Comparison of ENCODE assay signal across 24 cellular contexts in genomic region chr3:167811071-167811470, GRCh38.
"Had no signal": no experiment of that assay in that cellular context is flagged by ENCODE, and none has a peak within 500 bp of the region (broad histone marks: within the 10 kb centered on the region; RNA-seq: fewer than 3 reads in every experiment).

No MANE protein-coding gene starts in this region.

- H3K4me3 Mint-ChIP-seq: activated CD4-positive, alpha-beta T cell treated with anti-CD3 and anti-CD28 coated beads, Interleukin-2, amount 10 ng/mL, durations not matched to agents 7 days and 5 days; activated CD8-positive, alpha-beta memory T cell treated with anti-CD3 and anti-CD28 coated beads, Interleukin-2, amount 10 ng/mL, durations not matched to agents 7 days and 5 days; activated CD8-positive, alpha-beta T cell treated with anti-CD3 and anti-CD28 coated beads for 36 hours; activated naive CD4-positive, alpha-beta T cell treated with anti-CD3 and anti-CD28 coated beads, Interleukin-2, amount 50 U/mL, for 24 hours had no signal

- H3K27me3 Mint-ChIP-seq: activated CD4-positive, alpha-beta T cell treated with anti-CD3 and anti-CD28 coated beads, Interleukin-2, amount 10 ng/mL, durations not matched to agents 7 days and 5 days; activated CD8-positive, alpha-beta memory T cell treated with anti-CD3 and anti-CD28 coated beads, Interleukin-2, amount 10 ng/mL, durations not matched to agents 7 days and 5 days; activated CD8-positive, alpha-beta T cell treated with anti-CD3 and anti-CD28 coated beads for 36 hours; activated naive CD4-positive, alpha-beta T cell treated with anti-CD3 and anti-CD28 coated beads, Interleukin-2, amount 50 U/mL, for 24 hours had no signal

- H3K36me3 ChIP-seq: gastroesophageal sphincter, spleen, tibial nerve, WERI-Rb-1 had no signal

- H3K4me3 ChIP-seq: gastroesophageal sphincter, mucosa of descending colon, spleen, tibial nerve had no signal

- DNase-seq: activated CD4-positive, alpha-beta T cell treated with anti-CD3 and anti-CD28 coated beads, Interleukin-2, amount 10 ng/mL, durations not matched to agents 7 days and 5 days; activated CD4-positive, CD25-positive, alpha-beta regulatory T cell treated with anti-CD3 and anti-CD28 coated beads, Interleukin-2, amount 50 U/mL, for 72 hours; activated CD8-positive, alpha-beta memory T cell treated with anti-CD3 and anti-CD28 coated beads, Interleukin-2, amount 10 ng/mL, durations not matched to agents 7 days and 5 days; activated CD8-positive, alpha-beta T cell treated with anti-CD3 and anti-CD28 coated beads for 36 hours; activated gamma-delta T cell treated with Interleukin-2 at 50 U/mL for 16 hours; activated T-cell treated with anti-CD3 and anti-CD28 coated beads, Interleukin-2, amount 50 U/mL, for 1 hour; aorta; central memory CD4-positive, alpha-beta T cell; cortex of kidney; head of caudate nucleus; hypothalamus; left ventricle myocardium superior; mesendoderm; mucosa of descending colon; nucleus accumbens; spleen; stimulated activated CD4-positive, alpha-beta T cell treated with anti-CD3 and anti-CD28 coated beads, Interleukin-4, amount 100 ng/mL, for 1 hour; stimulated activated naive CD4-positive, alpha-beta T cell treated with Interleukin-2 at 50 U/mL for 16 hours; T-helper 1 cell; WERI-Rb-1 had no signal

- H3K27me3 ChIP-seq: gastroesophageal sphincter, spleen, tibial nerve had no signal

- H3K9me3 Mint-ChIP-seq: activated CD4-positive, alpha-beta T cell treated with anti-CD3 and anti-CD28 coated beads, Interleukin-2, amount 10 ng/mL, durations not matched to agents 7 days and 5 days; activated CD8-positive, alpha-beta T cell treated with anti-CD3 and anti-CD28 coated beads for 36 hours; activated naive CD4-positive, alpha-beta T cell treated with anti-CD3 and anti-CD28 coated beads, Interleukin-2, amount 50 U/mL, for 24 hours had no signal

- H3K27ac ChIP-seq: epithelial cell of prostate, gastroesophageal sphincter, spleen, WERI-Rb-1 had no signal

- H3K36me3 Mint-ChIP-seq: activated CD8-positive, alpha-beta memory T cell treated with anti-CD3 and anti-CD28 coated beads, Interleukin-2, amount 10 ng/mL, durations not matched to agents 7 days and 5 days had no signal

- H3K4me1 ChIP-seq: spleen had no signal

- H3K27ac Mint-ChIP-seq: activated CD4-positive, alpha-beta T cell treated with anti-CD3 and anti-CD28 coated beads, Interleukin-2, amount 10 ng/mL, durations not matched to agents 7 days and 5 days; activated CD8-positive, alpha-beta memory T cell treated with anti-CD3 and anti-CD28 coated beads, Interleukin-2, amount 10 ng/mL, durations not matched to agents 7 days and 5 days; activated CD8-positive, alpha-beta T cell treated with anti-CD3 and anti-CD28 coated beads for 36 hours; activated naive CD4-positive, alpha-beta T cell treated with anti-CD3 and anti-CD28 coated beads, Interleukin-2, amount 50 U/mL, for 24 hours had no signal

- ATAC-seq: activated CD8-positive, alpha-beta memory T cell treated with anti-CD3 and anti-CD28 coated beads, Interleukin-2, amount 10 ng/mL, durations not matched to agents 7 days and 5 days; activated CD8-positive, alpha-beta T cell treated with anti-CD3 and anti-CD28 coated beads for 36 hours; gastroesophageal sphincter; left ventricle myocardium superior; mucosa of descending colon had no signal

- H3K4me1 Mint-ChIP-seq: activated CD4-positive, alpha-beta T cell treated with anti-CD3 and anti-CD28 coated beads, Interleukin-2, amount 10 ng/mL, durations not matched to agents 7 days and 5 days; activated CD8-positive, alpha-beta memory T cell treated with anti-CD3 and anti-CD28 coated beads, Interleukin-2, amount 10 ng/mL, durations not matched to agents 7 days and 5 days; activated naive CD4-positive, alpha-beta T cell treated with anti-CD3 and anti-CD28 coated beads, Interleukin-2, amount 50 U/mL, for 24 hours had no signal
